ENCODE assay signal across 1 cellular context in genomic region chr1:45521413-45522323, GRCh38.
A peak's percentile ranks its signal among the peaks of the same experiment; 100 is the strongest.
TF ChIP-seq lines count a peak whose summit lies in the region.

Gene PRDX1 (minus strand): TSS chr1:45521884. CDS start chr1:45519043, 2,841 bp downstream.

TF ChIP-seq in K562, 482 proteins besides CTCF, POLR2A, EP300 and RAD21 (continued from another document and continues in another):
- TF ChIP-seq ARID4B (CRISPR knock-in tag; IDR thresholded peaks at IDR 0.05) (peak; percentile 94), ZNF77 (CRISPR knock-in tag; IDR thresholded peaks at IDR 0.05) (peak; percentile 84; the same call in 1 of the 2 replicates), SIN3B (IDR thresholded peaks at IDR 0.05; ENCODE audit: low read depth) (peak; percentile 63), POLR2H (tag; IDR thresholded peaks at IDR 0.05; ENCODE audit: low read depth) (peak; percentile 99), ETS2 (tag; IDR thresholded peaks at IDR 0.05; ENCODE audit: borderline replicate concordance, poor library complexity, severe bottlenecking) (no peak), NFYB (IDR thresholded peaks at IDR 0.05; ENCODE audit: extremely low read depth, insufficient read length) (no peak), BHLHE40 (IDR thresholded peaks at IDR 0.05; ENCODE audit: low read length) (peak; percentile 53; the same call in 1 of the 2 replicates), BCL6 (CRISPR knock-in tag; IDR thresholded peaks at IDR 0.05) (no peak), ZNF449 (CRISPR knock-in tag; IDR thresholded peaks at IDR 0.05) (no peak), ZNF644 (tag; IDR thresholded peaks at IDR 0.05; ENCODE audit: low read depth) (0 out of 2 replicates have a peak, but pooled peaks have one; percentile 43), FOS (IDR thresholded peaks at IDR 0.05; ENCODE audit: extremely low read depth, insufficient read length) (no peak), ZBTB11 (CRISPR knock-in tag; IDR thresholded peaks at IDR 0.05) (peak in 2 of 3 experiments; percentile 5 to 64; a peak in 1 of 6 replicates), TCF7L2 (IDR thresholded peaks at IDR 0.05; ENCODE audit: low read depth, low read length) (no peak; the same call in 1 of the 2 replicates), SIX5 (IDR thresholded peaks at IDR 0.05; ENCODE audit: borderline replicate concordance in 1 of 2, insufficient read depth in 1 of 2, low read depth in 1 of 2, low read length in 2 of 2) (no peak), GTF2B (IDR thresholded peaks at IDR 0.05; ENCODE audit: extremely low read depth, insufficient read length) (peak; percentile 100), FOXK2 (conservative IDR thresholded peaks at IDR 0.05 in 1 of 2, IDR thresholded peaks at IDR 0.05 in 1 of 2; ENCODE audit: low read depth in 2 of 2) (peak; percentile 68 to 76), AFF4 (CRISPR knock-in tag; IDR thresholded peaks at IDR 0.05) (peak; percentile 99), PTRF (tag; IDR thresholded peaks at IDR 0.05) (no peak), ZNF12 (CRISPR knock-in tag; IDR thresholded peaks at IDR 0.05) (peak; percentile 83), ZNF197 (CRISPR knock-in tag; IDR thresholded peaks at IDR 0.05; ENCODE audit: low read depth) (no peak; the same call in 1 of the 2 replicates), SMARCA4 (IDR thresholded peaks at IDR 0.05) (peak; percentile 83), JUND (IDR thresholded peaks at IDR 0.05; ENCODE audit: borderline replicate concordance, low read depth, low read length) (peak; percentile 69; the same call in 1 of the 2 replicates), JUND (tag; IDR thresholded peaks at IDR 0.05; ENCODE audit: borderline replicate concordance, low read depth, low read length) (peak; percentile 44; the same call in 1 of the 3 replicates), ZNF217 (CRISPR knock-in tag; IDR thresholded peaks at IDR 0.05) (no peak), ZNF780A (CRISPR knock-in tag; IDR thresholded peaks at IDR 0.05) (no peak), ZBTB7A (IDR thresholded peaks at IDR 0.05; ENCODE audit: borderline replicate concordance, control insufficient read depth, low read depth, low read length) (peak; percentile 96), REST (CRISPR knock-in tag; IDR thresholded peaks at IDR 0.05; ENCODE audit: low read depth) (peak; percentile 32; the same call in 1 of the 2 replicates), ATF3 (IDR thresholded peaks at IDR 0.05) (peak; percentile 36; the same call in 1 of the 2 replicates), ATF3 (CRISPR knock-in tag; conservative IDR thresholded peaks at IDR 0.05) (no peak), VEZF1 (CRISPR knock-in tag; IDR thresholded peaks at IDR 0.05) (peak; percentile 100), HIVEP1 (CRISPR knock-in tag; IDR thresholded peaks at IDR 0.05) (no peak), ARID1B (IDR thresholded peaks at IDR 0.05) (peak; percentile 69), FOXA1 (IDR thresholded peaks at IDR 0.05; ENCODE audit: borderline replicate concordance) (no peak), SREBF2 (CRISPR knock-in tag; IDR thresholded peaks at IDR 0.05) (no peak), GTF2E2 (tag; IDR thresholded peaks at IDR 0.05) (peak; percentile 99), KDM5B (IDR thresholded peaks at IDR 0.05; ENCODE audit: insufficient replicate concordance, low read depth, low read length) (peak; percentile 100), STAG1 (CRISPR knock-in tag; IDR thresholded peaks at IDR 0.05; ENCODE audit: borderline replicate concordance) (0 out of 2 replicates have a peak, but pooled peaks have one; percentile 24)
